ENCODE assay signal across 9 cellular contexts in the genomic region with DNA sequence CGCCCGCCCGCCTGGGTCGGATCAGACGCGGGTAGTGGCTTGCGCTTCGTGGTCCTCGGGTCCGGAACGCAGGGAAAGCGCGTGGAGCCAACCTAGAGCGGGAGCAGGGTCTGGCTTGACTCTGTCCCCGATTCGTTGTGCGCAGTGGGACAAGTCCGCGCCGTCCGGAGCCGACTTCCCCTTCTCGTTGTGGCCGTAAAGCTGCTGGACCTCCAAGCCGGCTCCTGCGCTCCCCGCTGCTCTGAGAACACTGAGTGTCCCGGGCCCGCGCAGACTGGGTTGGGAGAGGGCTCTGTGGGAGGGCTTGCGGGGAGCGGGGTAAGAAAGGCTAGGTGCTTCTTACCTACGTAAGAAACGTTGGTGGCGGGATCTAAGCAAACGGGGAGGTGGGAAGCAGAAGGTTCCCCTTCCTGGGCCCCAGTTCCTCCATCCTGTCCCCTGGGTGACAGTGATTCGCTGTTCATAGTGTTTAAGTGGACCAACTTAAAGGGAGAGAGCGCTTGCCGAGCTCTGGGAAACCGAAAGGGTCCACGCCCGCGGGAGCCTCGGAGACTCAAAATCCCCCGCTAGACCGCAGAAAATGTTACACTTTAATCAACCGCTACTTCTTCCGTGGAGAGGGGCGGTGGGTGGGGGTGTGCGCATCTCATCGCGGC. TPM values are rescaled to one million over a fixed set of nuclear protein-coding genes. Genes with fewer than 3 reads are reported as not detected.
DNase-seq lines count a peak whose midpoint lies in the region; ATAC-seq and TF ChIP-seq lines count a peak whose summit lies in the region.
"Had no signal": no experiment of that assay in that cellular context is flagged by ENCODE, and none has a peak within 500 bp of the region (broad histone marks: within the 10 kb centered on the region; RNA-seq: fewer than 3 reads in every experiment).

No MANE protein-coding gene starts in this region.

- intact Hi-C loops in heart right ventricle (cut with DNase I) = no loop called here
- intact Hi-C loops in gastrocnemius medialis (cut with DNase I; ENCODE audit: low total_unique reads) = no loop called here

- H3K9me3 ChIP-seq in heart right ventricle = no peaks in the 10 kb centered on the region
- H3K9me3 ChIP-seq in gastrocnemius medialis = no peaks in the 10 kb centered on the region

- TF ChIP-seq CTCF in GM12864 (IDR thresholded peaks at IDR 0.05; ENCODE audit: low read depth, low read length, missing control alignments) (no peak), heart right ventricle (IDR thresholded peaks at IDR 0.05) (no peak), gastrocnemius medialis (IDR thresholded peaks at IDR 0.05 in 4 of 5, conservative IDR thresholded peaks at IDR 0.05 in 1 of 5) (no peak)

- H3K27ac ChIP-seq in heart right ventricle (no peak overlapping the region), gastrocnemius medialis (no peak overlapping the region)

- ATAC-seq in heart right ventricle = peak in 3 of 8 donors; percentile 26 to 47 (median 29)
- ATAC-seq in gastrocnemius medialis = no peak
- no peak for ATAC-seq in GM18858 (IDR thresholded peaks at IDR 0.05; ENCODE audit: unreplicated experiment)
- ATAC-seq in HG03139 (IDR thresholded peaks at IDR 0.05; ENCODE audit: unreplicated experiment) = no peak

- H3K27me3 ChIP-seq in heart right ventricle = peaks cover 36 to 100% (median 99%) of the 10 kb centered on the region in 7 donors
- H3K27me3 ChIP-seq in gastrocnemius medialis = peaks cover 82 to 90% (median 83%) of the 10 kb centered on the region in 3 donors

- no peak for TF ChIP-seq POLR2A in gastrocnemius medialis (IDR thresholded peaks at IDR 0.05)

- no peaks in the 10 kb centered on the region for H3K36me3 ChIP-seq in heart right ventricle
- H3K36me3 ChIP-seq in gastrocnemius medialis = no peaks in the 10 kb centered on the region

- 2 to 3% methylated on average over 52 of the region's 52 CpGs for WGBS in heart right ventricle, 2 donors

- in situ Hi-C loops in gastrocnemius medialis (cut with MboI; ENCODE audit: low sequenced_read_pairs in 4 of 4) = no loop called here

- H3K4me1 ChIP-seq in heart right ventricle (peaks cover 0 to 39% (median 33%) of the 10 kb centered on the region in 9 donors), gastrocnemius medialis (peaks cover 11 to 23% of the 10 kb centered on the region in 2 donors)

- H3K4me3 ChIP-seq in GM12864 (ENCODE audit: low read depth, low read length) (peak overlapping the region; percentile 4; the same call in 1 of the 2 replicates), heart right ventricle (peak overlapping the region in 9 of 10 donors; percentile 2 to 34 (median 17)), gastrocnemius medialis (peak overlapping the region in 3 of 4 donors; percentile 13 to 49 (median 27))

- DNase-seq in GM12864 (ENCODE audit: low read depth) (no peak), heart right ventricle (peak in 1 of 2 donors; percentile 35), gastrocnemius medialis (no peak), NCI-H748 (lab: John Stamatoyannopoulos, UW; ENCODE audit: unreplicated experiment) (no peak), ureter (ENCODE audit: low spot score) (no peak)
- DNase-seq in activated CD4-positive, alpha-beta T cell treated with anti-CD3 and anti-CD28 coated beads, Interleukin-2, amount 50 U/mL, for 1 hour = peak; percentile 19

RNA-seq across cellular contexts. Expression of a gene that starts 4.3 kb away (rescaled TPM):
- total RNA-seq in heart right ventricle = not detected
- not detected for polyA plus RNA-seq in heart right ventricle
- not detected for total RNA-seq in gastrocnemius medialis
- total RNA-seq in ureter = 0.42 TPM
- total RNA-seq: mesothelial cell of epicardium had no signal
